ENCODE assay signal across 16 cellular contexts in genomic region chr11:92383430-92383829, GRCh38.
DNase-seq lines count a peak whose midpoint lies in the region; ATAC-seq lines count a peak whose summit lies in the region.
"Had no signal": no experiment of that assay in that cellular context is flagged by ENCODE, and none has a peak within 500 bp of the region (broad histone marks: within the 10 kb centered on the region; RNA-seq: fewer than 3 reads in every experiment).

No MANE protein-coding gene starts in this region.

- no peak overlapping the region for H3K4me3 Mint-ChIP-seq in activated CD4-positive, alpha-beta T cell treated with anti-CD3 and anti-CD28 coated beads, Interleukin-2, amount 10 ng/mL, durations not matched to agents 7 days and 5 days
- no peak overlapping the region for H3K4me3 Mint-ChIP-seq in activated T-helper 2 cell treated with anti-CD3 and anti-CD28 coated beads, Interferon-gamma antibody, Interleukin-2, Interleukin-4, amounts not matched to agents 10 μg/mL and 5 μg/mL and 100 μg/mL, durations not matched to agents 14 hours and 24 hours and 36 hours (ENCODE audit: low read depth)
- H3K4me3 Mint-ChIP-seq: naive B cell had no signal

- no peak overlapping the region for H3K27ac Mint-ChIP-seq in activated CD4-positive, alpha-beta T cell treated with anti-CD3 and anti-CD28 coated beads, Interleukin-2, amount 10 ng/mL, durations not matched to agents 7 days and 5 days
- no peak overlapping the region for H3K27ac Mint-ChIP-seq in activated T-helper 2 cell treated with anti-CD3 and anti-CD28 coated beads, Interferon-gamma antibody, Interleukin-2, Interleukin-4, amounts not matched to agents 10 μg/mL and 5 μg/mL and 100 μg/mL, durations not matched to agents 14 hours and 24 hours and 36 hours

- POLR2A ChIA-PET in activated CD4-positive, alpha-beta T cell treated with anti-CD3 and anti-CD28 coated beads, Interleukin-2, amount 10 ng/mL, durations not matched to agents 7 days and 5 days (lab: Charles Lee) = no interaction called here

- no peak overlapping the region for H3K4me3 ChIP-seq in skeletal muscle cell (ENCODE audit: low read depth, low read length)
- H3K4me3 ChIP-seq: skin epidermis, testis had no signal

- no peaks in the 10 kb centered on the region for H3K36me3 Mint-ChIP-seq in activated CD4-positive, alpha-beta T cell treated with anti-CD3 and anti-CD28 coated beads, Interleukin-2, amount 10 ng/mL, durations not matched to agents 7 days and 5 days (ENCODE audit: low read depth)
- H3K36me3 Mint-ChIP-seq in activated T-helper 2 cell treated with anti-CD3 and anti-CD28 coated beads, Interferon-gamma antibody, Interleukin-2, Interleukin-4, amounts not matched to agents 10 μg/mL and 5 μg/mL and 100 μg/mL, durations not matched to agents 14 hours and 24 hours and 36 hours (ENCODE audit: low read depth) = no peaks in the 10 kb centered on the region
- H3K36me3 Mint-ChIP-seq: naive B cell had no signal

- no peak for ATAC-seq in activated CD4-positive, CD25-positive, alpha-beta regulatory T cell treated with anti-CD3 and anti-CD28 coated beads, Interleukin-2, amount 50 U/mL, for 24 hours

- intact Hi-C loops in activated T-helper 2 cell treated with anti-CD3 and anti-CD28 coated beads, Interferon-gamma antibody, Interleukin-2, Interleukin-4, amounts not matched to agents 10 μg/mL and 5 μg/mL and 100 μg/mL, durations not matched to agents 14 hours and 24 hours and 36 hours (cut with micrococcal nuclease) = no loop called here

- no peak overlapping the region for H3K27ac ChIP-seq in substantia nigra (ENCODE audit: low read depth, low read length, poor library complexity, severe bottlenecking)
- H3K27ac ChIP-seq: testis, VCaP had no signal

- CTCF ChIA-PET in activated CD4-positive, alpha-beta T cell treated with anti-CD3 and anti-CD28 coated beads, Interleukin-2, amount 10 ng/mL, durations not matched to agents 7 days and 5 days (lab: Charles Lee) = no interaction called here

- no peaks in the 10 kb centered on the region for H3K27me3 Mint-ChIP-seq in activated CD4-positive, alpha-beta T cell treated with anti-CD3 and anti-CD28 coated beads, Interleukin-2, amount 10 ng/mL, durations not matched to agents 7 days and 5 days
- H3K27me3 Mint-ChIP-seq in activated T-helper 2 cell treated with anti-CD3 and anti-CD28 coated beads, Interferon-gamma antibody, Interleukin-2, Interleukin-4, amounts not matched to agents 10 μg/mL and 5 μg/mL and 100 μg/mL, durations not matched to agents 14 hours and 24 hours and 36 hours (ENCODE audit: low read depth) = no peaks in the 10 kb centered on the region

- DNase-seq in HCEC 1CT (peak; percentile 73), T1000 (lab: John Stamatoyannopoulos, UW) (peak; percentile 34), fibroblast of the conjunctiva (ENCODE audit: low read depth) (peak; percentile 26), skeletal muscle cell (ENCODE audit: low read depth) (peak; percentile 36), substantia nigra (lab: John Stamatoyannopoulos, UW) (no peak)
- DNase-seq in activated CD4-positive, alpha-beta T cell treated with anti-CD3 and anti-CD28 coated beads, Interleukin-2, amount 10 ng/mL, durations not matched to agents 7 days and 5 days = no peak
- no peak for DNase-seq in activated T-helper 2 cell treated with anti-CD3 and anti-CD28 coated beads, Interferon-gamma antibody, Interleukin-2, Interleukin-4, amounts not matched to agents 10 μg/mL and 5 μg/mL and 100 μg/mL, durations not matched to agents 14 hours and 24 hours and 36 hours (ENCODE audit: low spot score)
- DNase-seq: activated CD8-positive, alpha-beta memory T cell treated with anti-CD3 and anti-CD28 coated beads, Interleukin-2, amount 50 U/mL, for 4 hours; COR-L47; naive B cell; NCI-H526 treated with DMSO at 0.1 percent for 48 hours; SIG-M5; testis had no signal

- no peaks in the 10 kb centered on the region for H3K9me3 Mint-ChIP-seq in activated CD4-positive, alpha-beta T cell treated with anti-CD3 and anti-CD28 coated beads, Interleukin-2, amount 10 ng/mL, durations not matched to agents 7 days and 5 days
- H3K9me3 Mint-ChIP-seq in activated T-helper 2 cell treated with anti-CD3 and anti-CD28 coated beads, Interferon-gamma antibody, Interleukin-2, Interleukin-4, amounts not matched to agents 10 μg/mL and 5 μg/mL and 100 μg/mL, durations not matched to agents 14 hours and 24 hours and 36 hours = no peaks in the 10 kb centered on the region

- H3K4me1 Mint-ChIP-seq in activated CD4-positive, alpha-beta T cell treated with anti-CD3 and anti-CD28 coated beads, Interleukin-2, amount 10 ng/mL, durations not matched to agents 7 days and 5 days = no peaks in the 10 kb centered on the region
- H3K4me1 Mint-ChIP-seq in activated T-helper 2 cell treated with anti-CD3 and anti-CD28 coated beads, Interferon-gamma antibody, Interleukin-2, Interleukin-4, amounts not matched to agents 10 μg/mL and 5 μg/mL and 100 μg/mL, durations not matched to agents 14 hours and 24 hours and 36 hours (ENCODE audit: low read depth) = no peaks in the 10 kb centered on the region
- H3K4me1 Mint-ChIP-seq: naive B cell had no signal

Comparison
In these comparisons a context has a peak if more than half of its experiments do, and no peak if none do; other contexts are left out.
1. DNase-seq: peak in HCEC 1CT (single experiment), T1000 (single experiment), fibroblast of the conjunctiva (single experiment) and skeletal muscle cell (single experiment); none in activated CD4-positive, alpha-beta T cell treated with anti-CD3 and anti-CD28 coated beads, Interleukin-2, amount 10 ng/mL, durations not matched to agents 7 days and 5 days (single experiment), substantia nigra (0 of 49) and activated T-helper 2 cell treated with anti-CD3 and anti-CD28 coated beads, Interferon-gamma antibody, Interleukin-2, Interleukin-4, amounts not matched to agents 10 μg/mL and 5 μg/mL and 100 μg/mL, durations not matched to agents 14 hours and 24 hours and 36 hours (single experiment).